18 cellular contexts compared by ENCODE assay signal in the genomic region with DNA sequence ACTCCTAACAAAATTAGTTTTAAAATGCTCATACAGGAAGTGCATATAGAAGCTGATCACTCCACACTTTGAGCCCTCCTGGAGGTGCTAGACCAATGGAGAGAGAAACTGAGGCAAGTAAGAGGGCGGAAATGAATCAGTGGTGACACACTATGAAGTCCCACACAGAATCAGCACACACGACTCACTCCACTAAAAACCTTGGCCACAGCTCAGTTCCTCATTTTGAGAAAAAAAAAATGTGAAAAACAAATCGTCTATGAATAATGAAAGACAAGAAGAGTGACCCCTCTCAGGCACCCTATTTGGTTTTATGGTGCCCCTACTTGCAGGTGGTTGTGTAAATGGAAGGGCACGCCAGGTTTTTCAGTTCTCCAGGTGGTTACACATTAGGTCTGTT.
"Had no signal": no experiment of that assay in that cellular context is flagged by ENCODE, and none has a peak within 500 bp of the region (broad histone marks: within the 10 kb centered on the region; RNA-seq: fewer than 3 reads in every experiment).

No MANE protein-coding gene starts in this region.

- H3K9me3 ChIP-seq: adrenal gland, colonic mucosa, heart left ventricle, sigmoid colon, suprapubic skin had no signal

- H3K27ac ChIP-seq: adrenal gland, colonic mucosa, heart left ventricle, left lung, sigmoid colon, suprapubic skin had no signal

- H3K36me3 ChIP-seq: adrenal gland, colonic mucosa, heart left ventricle, left lung, sigmoid colon, suprapubic skin had no signal

- ATAC-seq: heart left ventricle; left lung; stimulated activated naive CD8-positive, alpha-beta T cell treated with anti-CD3 and anti-CD28 coated beads, Interleukin-15, Interleukin-2, amounts not matched to agents 100 U/mL and 50 U/mL, for 24 hours had no signal

- H3K36me3 Mint-ChIP-seq: activated naive CD4-positive, alpha-beta T cell treated with anti-CD3 and anti-CD28 coated beads, Interleukin-2, amount 10 ng/mL, durations not matched to agents 7 days and 5 days; memory B cell; type B pancreatic cell had no signal

- FAIRE-seq: frontal cortex had no signal

- H3K4me1 ChIP-seq: adrenal gland, colonic mucosa, heart left ventricle, left lung, sigmoid colon, suprapubic skin had no signal

- H3K27me3 Mint-ChIP-seq: activated naive CD4-positive, alpha-beta T cell treated with anti-CD3 and anti-CD28 coated beads, Interleukin-2, amount 10 ng/mL, durations not matched to agents 7 days and 5 days; memory B cell; type B pancreatic cell had no signal

- H3K4me3 Mint-ChIP-seq: activated naive CD4-positive, alpha-beta T cell treated with anti-CD3 and anti-CD28 coated beads, Interleukin-2, amount 10 ng/mL, durations not matched to agents 7 days and 5 days; memory B cell; nephron; type B pancreatic cell had no signal

- H3K27ac Mint-ChIP-seq: activated naive CD4-positive, alpha-beta T cell treated with anti-CD3 and anti-CD28 coated beads, Interleukin-2, amount 10 ng/mL, durations not matched to agents 7 days and 5 days; activated T-helper 2 cell treated with anti-CD3 and anti-CD28 coated beads, Interferon-gamma antibody, Interleukin-2, Interleukin-4, amounts not matched to agents 10 μg/mL and 5 μg/mL and 100 μg/mL, durations not matched to agents 14 hours and 24 hours and 36 hours; memory B cell; nephron; type B pancreatic cell had no signal

- H3K4me1 Mint-ChIP-seq: activated naive CD4-positive, alpha-beta T cell treated with anti-CD3 and anti-CD28 coated beads, Interleukin-2, amount 10 ng/mL, durations not matched to agents 7 days and 5 days; memory B cell; nephron had no signal

- H3K4me3 ChIP-seq: adrenal gland, colonic mucosa, heart left ventricle, left lung, sigmoid colon, suprapubic skin had no signal

- DNase-seq: activated CD4-positive, CD25-positive, alpha-beta regulatory T cell; activated naive CD4-positive, alpha-beta T cell treated with anti-CD3 and anti-CD28 coated beads, Interleukin-2, amount 10 ng/mL, durations not matched to agents 7 days and 5 days; adrenal gland; caudate nucleus; colonic mucosa; effector CD8-positive, alpha-beta T cell; heart left ventricle; islet precursor cell; left lung; sigmoid colon; stimulated activated CD4-positive, alpha-beta T cell treated with anti-CD3 and anti-CD28 coated beads, Interleukin-2, amount 100 ng/mL, for 24 hours; stimulated activated naive CD8-positive, alpha-beta T cell treated with anti-CD3 and anti-CD28 coated beads, Interleukin-15, Interleukin-2, amounts not matched to agents 100 U/mL and 50 U/mL, for 24 hours had no signal

- H3K9me3 Mint-ChIP-seq: memory B cell, nephron, type B pancreatic cell had no signal

- H3K27me3 ChIP-seq: adrenal gland, colonic mucosa, heart left ventricle, left lung, sigmoid colon, suprapubic skin had no signal
